10 cellular contexts compared by ENCODE assay signal in genomic region chr12:102197789-102198188, GRCh38. TPM values are rescaled to one million over a fixed set of nuclear protein-coding genes. Genes with fewer than 3 reads are reported as not detected.
DNase-seq lines count a peak whose midpoint lies in the region; ATAC-seq and TF ChIP-seq lines count a peak whose summit lies in the region.
"Had no signal": no experiment of that assay in that cellular context is flagged by ENCODE, and none has a peak within 500 bp of the region (broad histone marks: within the 10 kb centered on the region; RNA-seq: fewer than 3 reads in every experiment).

PMCH (minus strand) TSS chr12:102197833; CDS start chr12:102197770, 63 bp downstream.

- no peak within 1 kb of the TSS for H3K27ac ChIP-seq in coronary artery

- TF ChIP-seq CTCF in coronary artery (IDR thresholded peaks at IDR 0.05), result no peak

- H3K27ac Mint-ChIP-seq in activated T-cell treated with anti-CD3 and anti-CD28 coated beads, Interleukin-2, amount 50 U/mL, for 72 hours, result peak within 1 kb of the TSS; percentile 46
- H3K27ac Mint-ChIP-seq in activated naive CD8-positive, alpha-beta T cell treated with anti-CD3 and anti-CD28 coated beads for 36 hours, result peak within 1 kb of the TSS; percentile 51
- peak within 1 kb of the TSS; percentile 45 for H3K27ac Mint-ChIP-seq in stimulated activated naive CD8-positive, alpha-beta T cell treated with anti-CD3 and anti-CD28 coated beads, Interleukin-15, Interleukin-2, amounts not matched to agents 100 ng/mL and 50 ng/mL, for 24 hours
- H3K27ac Mint-ChIP-seq: effector memory CD8-positive, alpha-beta T cell; WTC11 had no signal

- no peak for DNase-seq in activated T-cell treated with anti-CD3 and anti-CD28 coated beads, Interleukin-2, amount 50 U/mL, for 72 hours
- DNase-seq in activated T-cell treated with anti-CD3 and anti-CD28 coated beads, Interleukin-2, amount 50 U/mL, for 48 hours, result no peak
- no peak for DNase-seq in activated naive CD8-positive, alpha-beta T cell treated with anti-CD3 and anti-CD28 coated beads for 36 hours
- DNase-seq in epidermal melanocyte (ENCODE audit: insufficient read length, low spot score) (no peak), amniotic stem cell (lab: John Stamatoyannopoulos, UW) (no peak), coronary artery (ENCODE audit: low spot score) (no peak)
- DNase-seq: effector memory CD8-positive, alpha-beta T cell had no signal

- H3K9me3 Mint-ChIP-seq in activated T-cell treated with anti-CD3 and anti-CD28 coated beads, Interleukin-2, amount 50 U/mL, for 72 hours, result no peaks in the 10 kb centered on the region
- H3K9me3 Mint-ChIP-seq in activated naive CD8-positive, alpha-beta T cell treated with anti-CD3 and anti-CD28 coated beads for 36 hours, result no peaks in the 10 kb centered on the region
- H3K9me3 Mint-ChIP-seq in stimulated activated naive CD8-positive, alpha-beta T cell treated with anti-CD3 and anti-CD28 coated beads, Interleukin-15, Interleukin-2, amounts not matched to agents 100 ng/mL and 50 ng/mL, for 24 hours, result no peaks in the 10 kb centered on the region
- H3K9me3 Mint-ChIP-seq: effector memory CD8-positive, alpha-beta T cell; WTC11 had no signal

- ATAC-seq in activated T-cell treated with anti-CD3 and anti-CD28 coated beads, Interleukin-2, amount 50 U/mL, for 72 hours (replicated peaks in 1 of 2), result peak; percentile 95 to 99
- ATAC-seq in HG02973 (IDR thresholded peaks at IDR 0.05; ENCODE audit: unreplicated experiment), result peak; percentile 90
- ATAC-seq: effector memory CD8-positive, alpha-beta T cell; WTC11 had no signal

- H3K27me3 Mint-ChIP-seq in activated T-cell treated with anti-CD3 and anti-CD28 coated beads, Interleukin-2, amount 50 U/mL, for 72 hours (ENCODE audit: low read depth), result no peaks in the 10 kb centered on the region
- H3K27me3 Mint-ChIP-seq in activated naive CD8-positive, alpha-beta T cell treated with anti-CD3 and anti-CD28 coated beads for 36 hours, result no peaks in the 10 kb centered on the region
- H3K27me3 Mint-ChIP-seq in stimulated activated naive CD8-positive, alpha-beta T cell treated with anti-CD3 and anti-CD28 coated beads, Interleukin-15, Interleukin-2, amounts not matched to agents 100 ng/mL and 50 ng/mL, for 24 hours, result no peaks in the 10 kb centered on the region
- H3K27me3 Mint-ChIP-seq: effector memory CD8-positive, alpha-beta T cell had no signal

- H3K4me3 Mint-ChIP-seq in activated T-cell treated with anti-CD3 and anti-CD28 coated beads, Interleukin-2, amount 50 U/mL, for 72 hours, result peak within 1 kb of the TSS in 1 of 2 donors; percentile 43
- H3K4me3 Mint-ChIP-seq in activated naive CD8-positive, alpha-beta T cell treated with anti-CD3 and anti-CD28 coated beads for 36 hours, result no peak within 1 kb of the TSS
- no peak within 1 kb of the TSS for H3K4me3 Mint-ChIP-seq in stimulated activated naive CD8-positive, alpha-beta T cell treated with anti-CD3 and anti-CD28 coated beads, Interleukin-15, Interleukin-2, amounts not matched to agents 100 ng/mL and 50 ng/mL, for 24 hours
- H3K4me3 Mint-ChIP-seq: effector memory CD8-positive, alpha-beta T cell; WTC11 had no signal

- H3K4me3 ChIP-seq in coronary artery, result no peak within 1 kb of the TSS

- peaks cover 0 to 3% of the 10 kb centered on the region in 2 donors for H3K36me3 Mint-ChIP-seq in activated T-cell treated with anti-CD3 and anti-CD28 coated beads, Interleukin-2, amount 50 U/mL, for 72 hours (ENCODE audit: insufficient read depth in 2 of 2)
- H3K36me3 Mint-ChIP-seq in activated naive CD8-positive, alpha-beta T cell treated with anti-CD3 and anti-CD28 coated beads for 36 hours, result peaks cover 11% of the 10 kb centered on the region
- peaks cover 9% of the 10 kb centered on the region for H3K36me3 Mint-ChIP-seq in stimulated activated naive CD8-positive, alpha-beta T cell treated with anti-CD3 and anti-CD28 coated beads, Interleukin-15, Interleukin-2, amounts not matched to agents 100 ng/mL and 50 ng/mL, for 24 hours (ENCODE audit: low read depth)
- H3K36me3 Mint-ChIP-seq: WTC11 had no signal

- peaks cover 16% of the 10 kb centered on the region for H3K4me1 Mint-ChIP-seq in activated T-cell treated with anti-CD3 and anti-CD28 coated beads, Interleukin-2, amount 50 U/mL, for 72 hours (ENCODE audit: low read depth)
- H3K4me1 Mint-ChIP-seq in activated naive CD8-positive, alpha-beta T cell treated with anti-CD3 and anti-CD28 coated beads for 36 hours, result peaks cover 8% of the 10 kb centered on the region
- H3K4me1 Mint-ChIP-seq in stimulated activated naive CD8-positive, alpha-beta T cell treated with anti-CD3 and anti-CD28 coated beads, Interleukin-15, Interleukin-2, amounts not matched to agents 100 ng/mL and 50 ng/mL, for 24 hours (ENCODE audit: low read depth), result peaks cover 11% of the 10 kb centered on the region
- H3K4me1 Mint-ChIP-seq: WTC11 had no signal

RNA-seq across cellular contexts. Expression of gene PMCH, which starts in this region (rescaled TPM):
- 1 to 10 TPM; 1.1 to 1.2 TPM for total RNA-seq in activated T-cell treated with anti-CD3 and anti-CD28 coated beads, Interleukin-2, amount 50 U/mL, for 72 hours
- total RNA-seq in activated naive CD8-positive, alpha-beta T cell treated with anti-CD3 and anti-CD28 coated beads for 36 hours, result under 1 TPM in 1 of 2 experiments, not detected in 1; 0.68 TPM
- total RNA-seq: WTC11 had no signal
